25 cellular contexts compared by ENCODE assay signal in genomic region chr16:88995194-88995593, GRCh38. TPM values are rescaled to one million over a fixed set of nuclear protein-coding genes. Genes with fewer than 3 reads are reported as not detected.
A peak's percentile ranks its signal among the peaks of the same experiment; 100 is the strongest.
DNase-seq lines count a peak whose midpoint lies in the region; ATAC-seq, FAIRE-seq and TF ChIP-seq lines count a peak whose summit lies in the region.
"Had no signal": no experiment of that assay in that cellular context is flagged by ENCODE, and none has a peak within 500 bp of the region (broad histone marks: within the 10 kb centered on the region; RNA-seq: fewer than 3 reads in every experiment).

No MANE protein-coding gene starts in this region.

- no peaks in the 10 kb centered on the region for H3K27me3 Mint-ChIP-seq in activated CD4-positive, alpha-beta T cell treated with anti-CD3 and anti-CD28 coated beads, Interleukin-2, amount 10 ng/mL, durations not matched to agents 7 days and 5 days
- peaks cover 11% of the 10 kb centered on the region for H3K27me3 Mint-ChIP-seq in endothelial cell (ENCODE audit: unreplicated experiment)

- H3K27me3 ChIP-seq in HepG2 (ENCODE audit: control insufficient read depth in 1 of 2, insufficient read depth in 2 of 2, low read length in 2 of 2), result peaks cover 29 to 70% of the 10 kb centered on the region in 2 experiments
- no peaks in the 10 kb centered on the region for H3K27me3 ChIP-seq in right lobe of liver

- no peak overlapping the region for H3K9ac ChIP-seq in HepG2 (ENCODE audit: insufficient read depth, low read depth, low read length)
- H3K9ac ChIP-seq: GM23248, SK-N-SH had no signal

- DNase-seq in activated CD4-positive, alpha-beta T cell treated with anti-CD3 and anti-CD28 coated beads, Interleukin-2, amount 10 ng/mL, durations not matched to agents 7 days and 5 days, result no peak
- DNase-seq in activated CD4-positive, alpha-beta T cell treated with anti-CD3 and anti-CD28 coated beads for 1 hour, result no peak
- DNase-seq in HepG2 (ENCODE audit: low spot score) (no peak), right lobe of liver (no peak), endothelial cell (ENCODE audit: low spot score) (no peak), NCI-H748 treated with DMSO at 0.1 percent for 48 hours (lab: John Stamatoyannopoulos, UW) (no peak)
- DNase-seq: 8988T, EL, GF-D8, GM23248, HCEC 1CT, KG1, NCI-H1105, NCI-H146, NCI-H2029, NCI-H2227 treated with DMSO at 0.1 percent for 48 hours, NCI-H510A, SIG-M5, SK-N-SH had no signal

- H3K79me2 ChIP-seq in HepG2 (ENCODE audit: insufficient read depth, low read length), result no peaks in the 10 kb centered on the region

- H3K4me3 ChIP-seq in HepG2 (replicated peaks in 1 of 3; ENCODE audit: insufficient read depth in 1 of 3, low read depth in 2 of 3, low read length in 3 of 3) (no peak overlapping the region), right lobe of liver (no peak overlapping the region)
- H3K4me3 ChIP-seq: GM23248 had no signal

- peak overlapping the region; percentile 69 for H3K27ac Mint-ChIP-seq in activated CD4-positive, alpha-beta T cell treated with anti-CD3 and anti-CD28 coated beads, Interleukin-2, amount 10 ng/mL, durations not matched to agents 7 days and 5 days
- peak overlapping the region; percentile 38 for H3K27ac Mint-ChIP-seq in endothelial cell (ENCODE audit: unreplicated experiment)

- H3K9me3 Mint-ChIP-seq in activated CD4-positive, alpha-beta T cell treated with anti-CD3 and anti-CD28 coated beads, Interleukin-2, amount 10 ng/mL, durations not matched to agents 7 days and 5 days, result peaks cover 15% of the 10 kb centered on the region
- H3K9me3 Mint-ChIP-seq in endothelial cell (ENCODE audit: unreplicated experiment), result peaks cover 5% of the 10 kb centered on the region

- no peak for TF ChIP-seq POLR2A in HepG2 (IDR thresholded peaks at IDR 0.05; ENCODE audit: insufficient read depth in 1 of 2, low read depth in 2 of 2, low read length in 2 of 2)
- no peak for TF ChIP-seq POLR2A in right lobe of liver (IDR thresholded peaks at IDR 0.05)

- H2AFZ ChIP-seq in HepG2 (ENCODE audit: low read length), result no peak overlapping the region
- H2AFZ ChIP-seq: GM23248 had no signal

- ATAC-seq in HepG2, result no peak
- no peak for ATAC-seq in right lobe of liver
- no peak for ATAC-seq in GM21381 (IDR thresholded peaks at IDR 0.05; ENCODE audit: unreplicated experiment)
- no peak for ATAC-seq in GM21825 (IDR thresholded peaks at IDR 0.05; ENCODE audit: unreplicated experiment)

- no peak for FAIRE-seq in HepG2 (lab: Jason Lieb, UNC)
- FAIRE-seq: GM19239 had no signal

- H3K36me3 Mint-ChIP-seq in activated CD4-positive, alpha-beta T cell treated with anti-CD3 and anti-CD28 coated beads, Interleukin-2, amount 10 ng/mL, durations not matched to agents 7 days and 5 days (ENCODE audit: low read depth), result no peaks in the 10 kb centered on the region
- peaks cover 9% of the 10 kb centered on the region for H3K36me3 Mint-ChIP-seq in endothelial cell (ENCODE audit: low read depth, unreplicated experiment)
- H3K36me3 Mint-ChIP-seq: CD14-positive monocyte had no signal

- no peak for TF ChIP-seq RAD21 in HepG2 (CRISPR knock-in tag; IDR thresholded peaks at IDR 0.05)

- no peaks in the 10 kb centered on the region for H4K20me1 ChIP-seq in HepG2 (ENCODE audit: insufficient read depth, low read length)

- intact Hi-C loops in HepG2 (cut with micrococcal nuclease; ENCODE audit: unreplicated experiment), result no loop called here
- intact Hi-C loops in right lobe of liver (cut with DNase I), result no loop called here

- TF ChIP-seq EP300 in HepG2 (IDR thresholded peaks at IDR 0.05; ENCODE audit: low read depth in 2 of 2, low read length in 2 of 2), result no peak
- no peak for TF ChIP-seq EP300 in HepG2 (CRISPR knock-in tag; IDR thresholded peaks at IDR 0.05; ENCODE audit: borderline replicate concordance)

- TF ChIP-seq CTCF in HepG2 (CRISPR knock-in tag; IDR thresholded peaks at IDR 0.05) (no peak), right lobe of liver (IDR thresholded peaks at IDR 0.05) (no peak), endothelial cell (IDR thresholded peaks at IDR 0.05; ENCODE audit: unreplicated experiment) (no peak)

- in situ Hi-C loops in HepG2 (cut with HindIII; ENCODE audit: extremely low pct_ligation_motif_present, low pct_unique_long_range_greater_than_20kb), result no loop called here

- peaks cover 6% of the 10 kb centered on the region for H3K4me1 Mint-ChIP-seq in activated CD4-positive, alpha-beta T cell treated with anti-CD3 and anti-CD28 coated beads, Interleukin-2, amount 10 ng/mL, durations not matched to agents 7 days and 5 days
- peaks cover 8% of the 10 kb centered on the region for H3K4me1 Mint-ChIP-seq in endothelial cell (ENCODE audit: unreplicated experiment)

- H3K36me3 ChIP-seq in HepG2 (replicated peaks in 1 of 2; ENCODE audit: control insufficient read depth in 1 of 2, insufficient read depth in 2 of 2, low read length in 2 of 2), result no peaks in the 10 kb centered on the region
- H3K36me3 ChIP-seq in right lobe of liver, result no peaks in the 10 kb centered on the region

- POLR2A ChIA-PET in activated CD4-positive, alpha-beta T cell treated with anti-CD3 and anti-CD28 coated beads, Interleukin-2, amount 10 ng/mL, durations not matched to agents 7 days and 5 days (lab: Charles Lee), result no interaction called here
- POLR2A ChIA-PET in HepG2 (lab: Yijun Ruan, JAX), result no interaction called here

- CTCF ChIA-PET in activated CD4-positive, alpha-beta T cell treated with anti-CD3 and anti-CD28 coated beads, Interleukin-2, amount 10 ng/mL, durations not matched to agents 7 days and 5 days (lab: Charles Lee), result no interaction called here
- CTCF ChIA-PET in HepG2 (lab: Yijun Ruan, JAX; ENCODE audit: low intra/inter-chr PET ratio, low total read pairs), result no interaction called here

- H3K4me3 Mint-ChIP-seq in activated CD4-positive, alpha-beta T cell treated with anti-CD3 and anti-CD28 coated beads, Interleukin-2, amount 10 ng/mL, durations not matched to agents 7 days and 5 days, result no peak overlapping the region
- H3K4me3 Mint-ChIP-seq in endothelial cell (ENCODE audit: unreplicated experiment), result no peak overlapping the region
- H3K4me3 Mint-ChIP-seq: CD14-positive monocyte had no signal

- 0 out of 2 replicates have a peak, but pooled peaks cover 6% of the 10 kb centered on the region for H3K4me1 ChIP-seq in HepG2 (ENCODE audit: insufficient read depth, low read length)
- no peaks in the 10 kb centered on the region for H3K4me1 ChIP-seq in right lobe of liver

- H3K9me3 ChIP-seq in HepG2 (ENCODE audit: low read length) (peaks cover 18% of the 10 kb centered on the region), right lobe of liver (no peaks in the 10 kb centered on the region)
- H3K9me3 ChIP-seq: SK-N-SH had no signal

- BruUV-seq in HepG2 (replicated peaks; lab: Mats Ljungman, UMichigan), result no TSS peak

- H3K27ac ChIP-seq in HepG2 (ENCODE audit: extremely low read length, insufficient read depth, low read length) (no peak overlapping the region), right lobe of liver (no peak overlapping the region)
- H3K27ac ChIP-seq: GM23248, HL-60, RWPE1 had no signal

- H3K4me2 ChIP-seq in HepG2 (ENCODE audit: low read depth, low read length), result no peak overlapping the region
- H3K4me2 ChIP-seq: SK-N-SH had no signal

- 21% methylated on average over 14 of the region's 16 CpGs for WGBS in HepG2 (ENCODE audit: low lambda C conversion rate)
- 49% methylated on average over 11 of the region's 16 CpGs for WGBS in right lobe of liver (ENCODE audit: insufficient coverage, low coverage, low lambda C conversion rate, missing lambda C conversion rate)

TF ChIP-seq in HepG2, 621 proteins besides CTCF, POLR2A, EP300 and RAD21 (continues in another document):
- no peak for TF ChIP-seq E2F1 (CRISPR knock-in tag; IDR thresholded peaks at IDR 0.05)

RNA-seq across cellular contexts. Expression of gene CBFA2T3, which starts 18.2 kb away (rescaled TPM):
- not detected for total RNA-seq in activated CD4-positive, alpha-beta T cell treated with anti-CD3 and anti-CD28 coated beads, Interleukin-2, amount 10 ng/mL, durations not matched to agents 7 days and 5 days
- total RNA-seq in HepG2 (2016; rRNA removed; fragmentation: Illumina TruSeq; extraction: Trizol) (not detected in 2 replicates), right lobe of liver (1 to 10 TPM; 2.5 to 9.8 (median 4.2) TPM), endothelial cell (ENCODE audit: unreplicated experiment) (1.6 TPM)
- not detected in 2 replicates for total RNA-seq in HepG2 (2016; cell fraction: cytosol; rRNA removed; fragmentation: Illumina TruSeq; extraction: Trizol; ENCODE audit: low read depth)
- total RNA-seq in HepG2 (2016; cell fraction: insoluble cytoplasmic fraction; rRNA removed; fragmentation: Illumina TruSeq; extraction: Trizol), result not detected in 2 replicates
- not detected in 2 replicates for total RNA-seq in HepG2 (2016; cell fraction: membrane; rRNA removed; fragmentation: Illumina TruSeq; extraction: Trizol)
- total RNA-seq in HepG2 (2016; cell fraction: nucleus; rRNA removed; fragmentation: Illumina TruSeq; extraction: Trizol), result not detected in 2 replicates
- 0.05 and 0.09 TPM in 2 replicates for polyA plus RNA-seq in HepG2 (2011; rRNA removed)
- 0.04 TPM in 1 of 2 replicates, not detected in the other for polyA plus RNA-seq in HepG2 (2011; cell fraction: cytosol; rRNA removed)
- polyA plus RNA-seq in HepG2 (2011; cell fraction: nucleus; rRNA removed), result not detected in 2 replicates
- 0.07 TPM in 1 of 2 replicates, not detected in the other for polyA plus RNA-seq in HepG2 (2012)
- not detected in 2 replicates for polyA plus RNA-seq in HepG2 (2016; cell fraction: cytosol; fragmentation: Illumina TruSeq; extraction: Trizol; ENCODE audit: low read depth)
- not detected in 2 replicates for polyA plus RNA-seq in HepG2 (2016; cell fraction: insoluble cytoplasmic fraction; fragmentation: Illumina TruSeq; extraction: Trizol; ENCODE audit: low read depth)
- not detected in 2 replicates for polyA plus RNA-seq in HepG2 (2016; cell fraction: membrane; fragmentation: Illumina TruSeq; extraction: Trizol; ENCODE audit: low read depth)
- 0.11 TPM in 1 of 2 replicates, not detected in the other for polyA plus RNA-seq in HepG2 (2016; cell fraction: nucleus; fragmentation: Illumina TruSeq; extraction: Trizol; ENCODE audit: insufficient read depth, low read depth)
- 0.19 and 0.60 TPM in 2 replicates for polyA minus RNA-seq in HepG2 (2011; rRNA and poly(A)+ RNA removed; ENCODE audit: low replicate concordance)
- not detected in 2 replicates for polyA minus RNA-seq in HepG2 (2011; cell fraction: cytosol; rRNA and poly(A)+ RNA removed)
- not detected in 2 replicates for polyA minus RNA-seq in HepG2 (2011; cell fraction: nucleus; rRNA and poly(A)+ RNA removed)
- total RNA-seq: GM23248 had no signal
- polyA plus RNA-seq: GM23248, SK-N-SH had no signal
